In genomic region chr5:1004598-1005361, GRCh38 we compare ENCODE assay signal across 8 cellular contexts. TPM values are rescaled to one million over a fixed set of nuclear protein-coding genes. Genes with fewer than 3 reads are reported as not detected.
DNase-seq lines count a peak whose midpoint lies in the region; ATAC-seq and TF ChIP-seq lines count a peak whose summit lies in the region.

No MANE protein-coding gene starts in this region.

- no peak overlapping the region for H3K4me3 ChIP-seq in GM06990 (replicated peaks; ENCODE audit: low read depth, low read length)
- peak overlapping the region; percentile 23 for H3K4me3 ChIP-seq in fibroblast of mammary gland (ENCODE audit: control insufficient read depth, low read depth, low read length)
- H3K4me3 ChIP-seq in vagina: peak overlapping the region; percentile 41 to 70

- peaks cover 45% of the 10 kb centered on the region for H3K27me3 Mint-ChIP-seq in activated T-cell treated with anti-CD3 and anti-CD28 coated beads, Interleukin-2, amount 50 U/mL, for 72 hours (ENCODE audit: low read depth)
- peaks cover 29 to 32% of the 10 kb centered on the region in 2 donors for H3K27me3 Mint-ChIP-seq in natural killer cell (ENCODE audit: low read depth in 2 of 2)

- H3K36me3 ChIP-seq in GM06990 (ENCODE audit: control insufficient read depth, insufficient read depth, low read length): no peaks in the 10 kb centered on the region
- H3K36me3 ChIP-seq in vagina: no peaks in the 10 kb centered on the region

- H3K9me3 ChIP-seq in vagina: no peaks in the 10 kb centered on the region

- H3K27ac ChIP-seq in vagina: peak overlapping the region; percentile 42

- no peak overlapping the region for H3K27ac Mint-ChIP-seq in activated T-cell treated with anti-CD3 and anti-CD28 coated beads, Interleukin-2, amount 50 U/mL, for 72 hours
- H3K27ac Mint-ChIP-seq in natural killer cell: peak overlapping the region in 1 of 2 donors; percentile 71

- no peaks in the 10 kb centered on the region for H3K9me3 Mint-ChIP-seq in activated T-cell treated with anti-CD3 and anti-CD28 coated beads, Interleukin-2, amount 50 U/mL, for 72 hours
- no peaks in the 10 kb centered on the region for H3K9me3 Mint-ChIP-seq in natural killer cell

- peaks cover 32% of the 10 kb centered on the region for H3K4me1 Mint-ChIP-seq in activated T-cell treated with anti-CD3 and anti-CD28 coated beads, Interleukin-2, amount 50 U/mL, for 72 hours (ENCODE audit: low read depth)
- H3K4me1 Mint-ChIP-seq in natural killer cell: peaks cover 0 to 17% of the 10 kb centered on the region in 2 donors

- peak; percentile 42 to 65 for ATAC-seq in activated T-cell treated with anti-CD3 and anti-CD28 coated beads, Interleukin-2, amount 50 U/mL, for 72 hours (replicated peaks in 1 of 2)
- ATAC-seq in natural killer cell: peak; percentile 64 to 79 (median 74)
- ATAC-seq in HG03342 (IDR thresholded peaks at IDR 0.05; ENCODE audit: unreplicated experiment): no peak

- TF ChIP-seq CTCF in GM06990 (IDR thresholded peaks at IDR 0.05; ENCODE audit: insufficient read depth, low read length, poor library complexity, severe bottlenecking): peak; percentile 39
- TF ChIP-seq CTCF in fibroblast of mammary gland (conservative IDR thresholded peaks at IDR 0.05; ENCODE audit: control insufficient read depth, insufficient read depth, low read depth, low read length): peak; percentile 12
- TF ChIP-seq CTCF in natural killer cell (IDR thresholded peaks at IDR 0.05): peak; percentile 35
- peak in 1 of 3 experiments; percentile 55 for TF ChIP-seq CTCF in vagina (IDR thresholded peaks at IDR 0.05)

- DNase-seq in GM06990 (ENCODE audit: extremely low read depth, insufficient read length) (no peak), NCI-H2171 treated with DMSO at 0.1 percent for 48 hours (lab: John Stamatoyannopoulos, UW) (peak; percentile 51), fibroblast of mammary gland (ENCODE audit: low read depth) (peak; percentile 54), natural killer cell (peak; percentile 45), vagina (ENCODE audit: extremely low spot score in 2 of 2) (no peak), GF-D8 (lab: John Stamatoyannopoulos, UW) (no peak)
- peak; percentile 48 to 49 for DNase-seq in activated T-cell treated with anti-CD3 and anti-CD28 coated beads, Interleukin-2, amount 50 U/mL, for 72 hours

- H3K4me1 ChIP-seq in vagina: peaks cover 31% of the 10 kb centered on the region

- TF ChIP-seq POLR2A in vagina (IDR thresholded peaks at IDR 0.05): no peak

- intact Hi-C loops in natural killer cell (cut with micrococcal nuclease): loop anchor here (5.0 to 10.0 kb wide), 2 partner anchors 42 to 140 kb away; no protein-coding TSS in a partner anchor
- intact Hi-C loops in vagina (cut with DNase I): no loop called here

- H3K27me3 ChIP-seq in GM06990 (replicated peaks; ENCODE audit: control insufficient read depth, insufficient read depth, low read length) (peaks cover 1% of the 10 kb centered on the region; the same call in 1 of the 2 replicates), vagina (peaks cover 7% of the 10 kb centered on the region)

- peak overlapping the region; percentile 65 to 72 for H3K4me3 Mint-ChIP-seq in activated T-cell treated with anti-CD3 and anti-CD28 coated beads, Interleukin-2, amount 50 U/mL, for 72 hours
- H3K4me3 Mint-ChIP-seq in natural killer cell: peak overlapping the region; percentile 82

- no peaks in the 10 kb centered on the region for H3K36me3 Mint-ChIP-seq in activated T-cell treated with anti-CD3 and anti-CD28 coated beads, Interleukin-2, amount 50 U/mL, for 72 hours (ENCODE audit: insufficient read depth in 2 of 2)
- no peaks in the 10 kb centered on the region for H3K36me3 Mint-ChIP-seq in natural killer cell

RNA-seq across cellular contexts. Expression of gene NKD2, which starts 3.8 kb away (rescaled TPM):
- 10 to 100 TPM; 18.7 to 25.0 TPM for total RNA-seq in activated T-cell treated with anti-CD3 and anti-CD28 coated beads, Interleukin-2, amount 50 U/mL, for 72 hours
- total RNA-seq in natural killer cell: not detected
- 2.0 TPM for total RNA-seq in vagina

Comparison
In these comparisons a context has a peak if more than half of its experiments do, and no peak if none do; other contexts are left out.
1. DNase-seq: peak in NCI-H2171 treated with DMSO at 0.1 percent for 48 hours (single experiment), activated T-cell treated with anti-CD3 and anti-CD28 coated beads, Interleukin-2, amount 50 U/mL, for 72 hours (2 of 2), fibroblast of mammary gland (single experiment) and natural killer cell (single experiment); none in GM06990 (single experiment), vagina (0 of 2) and GF-D8 (single experiment).